In genomic region chr1:70656371-70656770, GRCh38 we compare ENCODE assay signal across 24 cellular contexts.
DNase-seq lines count a peak whose midpoint lies in the region; ATAC-seq, FAIRE-seq and TF ChIP-seq lines count a peak whose summit lies in the region.
"Had no signal": no experiment of that assay in that cellular context is flagged by ENCODE, and none has a peak within 500 bp of the region (broad histone marks: within the 10 kb centered on the region; RNA-seq: fewer than 3 reads in every experiment).

No MANE protein-coding gene starts in this region.

- H2AFZ ChIP-seq in GM23248 (no peak overlapping the region), K562 (ENCODE audit: low read depth, low read length) (no peak overlapping the region)
- H2AFZ ChIP-seq: PC-9 had no signal

- peak; percentile 50 for DNase-seq in AG10803 (ENCODE audit: low read depth)
- DNase-seq in GM23248 = peak; percentile 44
- no peak for DNase-seq in K562 (ENCODE audit: extremely low read depth in 1 of 4, low spot score in 3 of 4)
- peak; percentile 6 for DNase-seq in fibroblast of villous mesenchyme (ENCODE audit: low read depth)
- no peak for DNase-seq in NCI-H748 treated with DMSO at 0.1 percent for 48 hours (lab: John Stamatoyannopoulos, UW)
- DNase-seq in stimulated activated CD4-positive, alpha-beta T cell treated with anti-CD3 and anti-CD28 coated beads, Interleukin-4, amount 100 ng/mL, for 24 hours = no peak
- DNase-seq: BE2C, Calu3, Kasumi-1, MV-4-11, NCI-H1105, NCI-H1436 treated with DMSO at 0.1 percent for 48 hours, NCI-H187 treated with DMSO at 0.1 percent for 48 hours, NCI-H2107, NCI-H446 treated with DMSO at 0.1 percent for 48 hours, NCI-H526, PC-9, SJCRH30, T-helper 1 cell had no signal

- H3K27me3 ChIP-seq in GM23248 (replicated peaks; ENCODE audit: insufficient read depth) (no peaks in the 10 kb centered on the region), K562 (ENCODE audit: control insufficient read depth in 2 of 2, insufficient read depth in 2 of 2, low read length in 2 of 2) (no peaks in the 10 kb centered on the region)
- H3K27me3 ChIP-seq: BE2C had no signal

- H3K4me2 ChIP-seq in GM23248 (ENCODE audit: unreplicated experiment) = no peak overlapping the region
- H3K4me2 ChIP-seq in K562 (ENCODE audit: insufficient read depth, low read length) = no peak overlapping the region
- H3K4me2 ChIP-seq: PC-9 had no signal

- H3K9me3 ChIP-seq in GM23248 (ENCODE audit: low read depth) (no peaks in the 10 kb centered on the region), K562 (replicated peaks; ENCODE audit: control insufficient read depth, insufficient read depth, low read depth, low read length) (no peaks in the 10 kb centered on the region)
- H3K9me3 ChIP-seq: BE2C, SJCRH30 had no signal

- FAIRE-seq in K562 (lab: Jason Lieb, UNC) = no peak
- FAIRE-seq: H1, HepG2 had no signal

- no peaks in the 10 kb centered on the region for H3K9me2 ChIP-seq in GM23248 (ENCODE audit: insufficient read depth)

- H3K9me1 ChIP-seq in K562 (ENCODE audit: control insufficient read depth, insufficient read depth, low read length) = no peaks in the 10 kb centered on the region

- no peak for TF ChIP-seq EP300 in K562 (IDR thresholded peaks at IDR 0.05; ENCODE audit: low read length)

- intact Hi-C loops in K562 (cut with micrococcal nuclease) = no loop called here

- TF ChIP-seq CTCF in AG10803 (conservative IDR thresholded peaks at IDR 0.05; ENCODE audit: low read length) (no peak), K562 (IDR thresholded peaks at IDR 0.05 in 2 of 3, conservative IDR thresholded peaks at IDR 0.05 in 1 of 3; ENCODE audit: insufficient read depth in 2 of 3, low read depth in 1 of 3, low read length in 3 of 3) (no peak), fibroblast of villous mesenchyme (IDR thresholded peaks at IDR 0.05; ENCODE audit: insufficient read depth, low read depth, low read length) (no peak)

- in situ Hi-C loops in GM23248 (cut with MboI) (no loop called here), K562 (cut with MboI) (no loop called here)

- H3K36me3 ChIP-seq in GM23248 (ENCODE audit: low read depth) (no peaks in the 10 kb centered on the region), K562 (ENCODE audit: control insufficient read depth, insufficient read depth, low read length) (no peaks in the 10 kb centered on the region)
- H3K36me3 ChIP-seq: BE2C, SJCRH30 had no signal

- H3K27ac ChIP-seq in GM23248 = no peak overlapping the region
- H3K27ac ChIP-seq in K562 (ENCODE audit: extremely low read depth, low read depth, low read length) = no peak overlapping the region
- H3K27ac ChIP-seq: PC-9, SJCRH30 had no signal

- no peak for TF ChIP-seq RAD21 in K562 (CRISPR knock-in tag; conservative IDR thresholded peaks at IDR 0.05 in 1 of 2, IDR thresholded peaks at IDR 0.05 in 1 of 2)

- H3K9ac ChIP-seq in GM23248 (no peak overlapping the region), K562 (ENCODE audit: insufficient read depth in 1 of 2, low read depth in 2 of 2, low read length in 2 of 2) (no peak overlapping the region)

- H3K79me2 ChIP-seq in GM23248 (ENCODE audit: insufficient read depth) (no peaks in the 10 kb centered on the region), K562 (ENCODE audit: control insufficient read depth, insufficient read depth, low read length) (no peaks in the 10 kb centered on the region)

- ATAC-seq in K562 (no peak), GM19351 (IDR thresholded peaks at IDR 0.05; ENCODE audit: unreplicated experiment) (no peak)
- ATAC-seq: HCT116, HepG2, Right ventricle myocardium inferior had no signal

- H3K4me1 ChIP-seq in GM23248 (ENCODE audit: insufficient read depth) = no peaks in the 10 kb centered on the region
- no peaks in the 10 kb centered on the region for H3K4me1 ChIP-seq in K562 (replicated peaks in 1 of 2; ENCODE audit: control insufficient read depth in 2 of 2, insufficient read depth in 2 of 2, low read length in 2 of 2)
- H3K4me1 ChIP-seq: BE2C, SJCRH30 had no signal

- H3K4me3 ChIP-seq in AG10803 (ENCODE audit: low read length) = no peak overlapping the region
- H3K4me3 ChIP-seq in GM23248 = no peak overlapping the region
- H3K4me3 ChIP-seq in K562 = no peak overlapping the region
- H3K4me3 ChIP-seq in fibroblast of villous mesenchyme (ENCODE audit: low read depth, low read length) = no peak overlapping the region
- H3K4me3 ChIP-seq: PC-9, SJCRH30 had no signal

- CTCF ChIA-PET in K562 (lab: Yijun Ruan, JAX; ENCODE audit: low intra/inter-chr PET ratio) = no interaction called here

- POLR2A ChIA-PET in K562 (lab: Yijun Ruan, JAX) = no interaction called here

- no peaks in the 10 kb centered on the region for H3F3A ChIP-seq in GM23248 (ENCODE audit: insufficient read depth)

- H4K20me1 ChIP-seq in GM23248 (ENCODE audit: insufficient read depth) = no peaks in the 10 kb centered on the region
- H4K20me1 ChIP-seq in K562 (replicated peaks; ENCODE audit: control insufficient read depth, insufficient read depth, low read length) = no peaks in the 10 kb centered on the region

- 23 to 26% methylated on average over 2 of the region's 2 CpGs for WGBS in GM23248 (ENCODE audit: low coverage in 1 of 2, low lambda C conversion rate in 2 of 2, missing lambda C conversion rate in 2 of 2), 2 experiments
- 80% methylated on average over 2 of the region's 2 CpGs for WGBS in K562 (ENCODE audit: insufficient coverage, low coverage, missing lambda C conversion rate)

- TF ChIP-seq POLR2A in K562 (conservative IDR thresholded peaks at IDR 0.05) = no peak

- BruUV-seq in K562 (replicated peaks; lab: Mats Ljungman, UMichigan) = no TSS peak

TF ChIP-seq in K562, 482 proteins besides CTCF, POLR2A, EP300 and RAD21:
- TF ChIP-seq NCOA6 (IDR thresholded peaks at IDR 0.05) = no peak
- TF ChIP-seq ATF3 (IDR thresholded peaks at IDR 0.05) = peak; percentile 38
- no peak for TF ChIP-seq ATF3 (CRISPR knock-in tag; conservative IDR thresholded peaks at IDR 0.05)
- no peak for TF ChIP-seq KDM4B (IDR thresholded peaks at IDR 0.05; ENCODE audit: borderline replicate concordance in 2 of 2, low read depth in 1 of 2)

Comparison
In these comparisons a context has a peak if more than half of its experiments do, and no peak if none do; other contexts are left out.
1. DNase-seq: peak in AG10803 (single experiment), GM23248 (single experiment) and fibroblast of villous mesenchyme (single experiment); none in K562 (0 of 4), NCI-H748 treated with DMSO at 0.1 percent for 48 hours (single experiment) and stimulated activated CD4-positive, alpha-beta T cell treated with anti-CD3 and anti-CD28 coated beads, Interleukin-4, amount 100 ng/mL, for 24 hours (single experiment).